Comparison of ENCODE assay signal across 16 cellular contexts in genomic region chr2:238021327-238021726, GRCh38. TPM values are rescaled to one million over a fixed set of nuclear protein-coding genes. Genes with fewer than 3 reads are reported as not detected.
DNase-seq lines count a peak whose midpoint lies in the region; ATAC-seq, FAIRE-seq and TF ChIP-seq lines count a peak whose summit lies in the region.
"Had no signal": no experiment of that assay in that cellular context is flagged by ENCODE, and none has a peak within 500 bp of the region (broad histone marks: within the 10 kb centered on the region; RNA-seq: fewer than 3 reads in every experiment).

No MANE protein-coding gene starts in this region.

- H3K4me1 ChIP-seq in breast epithelium: no peaks in the 10 kb centered on the region
- H3K4me1 ChIP-seq: Caco-2, SJCRH30 had no signal

- no peaks in the 10 kb centered on the region for H3K36me3 ChIP-seq in breast epithelium
- H3K36me3 ChIP-seq: SJCRH30 had no signal

- no peaks in the 10 kb centered on the region for H3K9me3 ChIP-seq in breast epithelium
- H3K9me3 ChIP-seq: Caco-2, SJCRH30 had no signal

- DNase-seq in MCF 10A (ENCODE audit: unreplicated experiment) (peak; percentile 16), breast epithelium (ENCODE audit: low spot score in 2 of 2) (no peak), RCC 7860 (ENCODE audit: low spot score) (peak; percentile 50), epithelial cell of prostate (ENCODE audit: low read depth, low spot score) (peak; percentile 45), type B pancreatic cell (ENCODE audit: extremely low spot score, unreplicated experiment) (no peak), AG08396 (ENCODE audit: low spot score) (no peak), osteocyte (ENCODE audit: extremely low spot score, unreplicated experiment) (no peak)
- DNase-seq: Caco-2, DMS79, NCI-H1417, NCI-H2029, NCI-H2171 treated with DMSO at 0.1 percent for 48 hours, NCI-H510A treated with DMSO at 0.1 percent for 48 hours, SJCRH30 had no signal

- POLR2A ChIA-PET in MCF 10A (lab: Yijun Ruan, JAX): no interaction called here

- TF ChIP-seq CTCF in MCF 10A (IDR thresholded peaks at IDR 0.05; ENCODE audit: unreplicated experiment) (no peak), breast epithelium (IDR thresholded peaks at IDR 0.05) (no peak), type B pancreatic cell (conservative IDR thresholded peaks at IDR 0.05) (no peak), osteocyte (IDR thresholded peaks at IDR 0.05) (no peak)

- H3K27ac ChIP-seq in breast epithelium: no peak overlapping the region
- peak overlapping the region; percentile 54 for H3K27ac ChIP-seq in epithelial cell of prostate
- H3K27ac ChIP-seq: SJCRH30 had no signal

- H3K27me3 Mint-ChIP-seq in MCF 10A (ENCODE audit: insufficient read depth, unreplicated experiment) (no peaks in the 10 kb centered on the region), type B pancreatic cell (no peaks in the 10 kb centered on the region), osteocyte (ENCODE audit: unreplicated experiment) (no peaks in the 10 kb centered on the region)

- H3K27ac Mint-ChIP-seq in MCF 10A (ENCODE audit: low read depth, unreplicated experiment) (peak overlapping the region; percentile 61), type B pancreatic cell (peak overlapping the region; percentile 10), osteocyte (ENCODE audit: unreplicated experiment) (no peak overlapping the region)

- BruUV-seq in MCF 10A (replicated peaks; lab: Mats Ljungman, UMichigan): no TSS peak

- no peak overlapping the region for H3K4me3 ChIP-seq in breast epithelium
- H3K4me3 ChIP-seq: SJCRH30 had no signal

- H3K4me1 Mint-ChIP-seq in MCF 10A (ENCODE audit: insufficient read depth, unreplicated experiment): peaks cover 16% of the 10 kb centered on the region
- peaks cover 5% of the 10 kb centered on the region for H3K4me1 Mint-ChIP-seq in type B pancreatic cell (ENCODE audit: unreplicated experiment)
- peaks cover 23% of the 10 kb centered on the region for H3K4me1 Mint-ChIP-seq in osteocyte (ENCODE audit: unreplicated experiment)
- H3K4me1 Mint-ChIP-seq: CD14-positive monocyte had no signal

- intact Hi-C loops in MCF 10A (cut with micrococcal nuclease): no loop called here
- intact Hi-C loops in breast epithelium (cut with DNase I; ENCODE audit: low total_unique reads): no loop called here

- H3K4me3 Mint-ChIP-seq in MCF 10A (ENCODE audit: unreplicated experiment): no peak overlapping the region
- no peak overlapping the region for H3K4me3 Mint-ChIP-seq in type B pancreatic cell
- no peak overlapping the region for H3K4me3 Mint-ChIP-seq in osteocyte (ENCODE audit: unreplicated experiment)
- H3K4me3 Mint-ChIP-seq: CD14-positive monocyte had no signal

- no peaks in the 10 kb centered on the region for H3K27me3 ChIP-seq in breast epithelium
- H3K27me3 ChIP-seq: SJCRH30 had no signal

- CTCF ChIA-PET in MCF 10A (lab: Yijun Ruan, JAX): no interaction called here

- FAIRE-seq in RCC 7860 (lab: Jason Lieb, UNC): no peak

- TF ChIP-seq POLR2A in breast epithelium (IDR thresholded peaks at IDR 0.05): no peak

- no peak for ATAC-seq in GM19023 (IDR thresholded peaks at IDR 0.05; ENCODE audit: unreplicated experiment)

- H3K9me3 Mint-ChIP-seq in MCF 10A (ENCODE audit: unreplicated experiment): no peaks in the 10 kb centered on the region
- no peaks in the 10 kb centered on the region for H3K9me3 Mint-ChIP-seq in type B pancreatic cell
- H3K9me3 Mint-ChIP-seq in osteocyte (ENCODE audit: unreplicated experiment): no peaks in the 10 kb centered on the region
- H3K9me3 Mint-ChIP-seq: CD14-positive monocyte had no signal

- H3K36me3 Mint-ChIP-seq in MCF 10A (ENCODE audit: insufficient read depth, unreplicated experiment) (peaks cover 65% of the 10 kb centered on the region), type B pancreatic cell (peaks cover 33% of the 10 kb centered on the region), osteocyte (ENCODE audit: unreplicated experiment) (peaks cover 39% of the 10 kb centered on the region)

RNA-seq across cellular contexts. Expression of gene SCLY, which starts 39.5 kb away (rescaled TPM):
- total RNA-seq in MCF 10A (2022) (40.1 and 40.4 TPM in 2 replicates), breast epithelium (10 to 100 TPM; 11.2 to 16.7 (median 12.1) TPM), type B pancreatic cell (ENCODE audit: low replicate concordance) (21.4 and 34.5 TPM in 2 replicates), osteocyte (22.1 and 22.5 TPM in 2 replicates)

RNA-seq across cellular contexts. Expression of gene UBE2F, which starts 54.5 kb away (rescaled TPM):
- total RNA-seq in MCF 10A (2022): 116 and 125 TPM in 2 replicates
- total RNA-seq in breast epithelium: 10 to 100 TPM; 62.6 to 66.9 (median 64.0) TPM
- 43.1 and 49.6 TPM in 2 replicates for total RNA-seq in type B pancreatic cell (ENCODE audit: low replicate concordance)
- total RNA-seq in osteocyte: 54.3 and 56.5 TPM in 2 replicates

Comparison
In these comparisons a context has a peak if more than half of its experiments do, and no peak if none do; other contexts are left out.
1. DNase-seq: peak in MCF 10A (single experiment), RCC 7860 (single experiment) and epithelial cell of prostate (single experiment); none in breast epithelium (0 of 2), type B pancreatic cell (single experiment), AG08396 (single experiment) and osteocyte (single experiment).